In the genomic region with DNA sequence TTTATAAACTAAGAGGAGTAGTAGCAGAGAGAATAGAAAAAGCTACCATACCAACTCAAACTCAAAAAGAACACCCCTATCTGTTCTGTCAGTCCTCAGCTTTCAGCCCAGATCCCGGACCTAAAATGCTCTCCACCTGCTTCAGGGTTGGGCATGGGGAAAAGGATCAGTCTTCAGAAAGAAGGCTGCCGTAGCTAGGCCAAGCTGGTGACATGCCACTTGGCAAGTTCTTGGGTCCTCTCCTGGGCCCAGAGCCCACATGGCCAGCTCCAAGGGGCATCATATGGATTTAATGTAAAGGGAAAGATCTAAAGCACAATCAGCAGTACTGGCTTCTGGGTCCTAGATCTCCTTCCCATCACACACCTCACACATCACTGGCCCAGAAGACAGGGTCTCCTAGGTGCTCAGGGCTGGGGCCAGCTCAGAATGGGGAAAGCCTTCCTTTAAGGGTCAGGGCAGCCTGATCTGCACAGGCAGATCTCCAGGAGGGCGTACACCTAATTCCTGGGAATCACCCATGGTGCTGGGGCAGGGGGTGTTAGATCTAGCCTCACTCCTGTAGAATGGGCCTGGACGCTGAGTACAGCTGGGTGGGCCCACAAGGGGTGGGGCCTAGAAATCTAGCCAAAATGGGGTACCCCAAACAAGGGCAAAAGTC, we compare ENCODE assay signal across 21 cellular contexts. TPM values are rescaled to one million over a fixed set of nuclear protein-coding genes. Genes with fewer than 3 reads are reported as not detected.
DNase-seq lines count a peak whose midpoint lies in the region; ATAC-seq and TF ChIP-seq lines count a peak whose summit lies in the region.
"Had no signal": no experiment of that assay in that cellular context is flagged by ENCODE, and none has a peak within 500 bp of the region (broad histone marks: within the 10 kb centered on the region; RNA-seq: fewer than 3 reads in every experiment).

No MANE protein-coding gene starts in this region.

- no peak for DNase-seq in activated naive CD4-positive, alpha-beta T cell treated with Interleukin-2 at 50 U/mL for 16 hours
- DNase-seq in NCI-H510A treated with DMSO at 0.1 percent for 48 hours (lab: John Stamatoyannopoulos, UW) (no peak), amygdala (lab: John Stamatoyannopoulos, UW) (no peak)
- DNase-seq: activated CD4-positive, alpha-beta T cell treated with anti-CD3 and anti-CD28 coated beads, Interleukin-2, amount 50 U/mL, for 1 hour; aorta; central memory CD4-positive, alpha-beta T cell; DMS53; esophagus squamous epithelium; foreskin melanocyte; HCEC 1CT; KG1; NCI-H1436; NCI-H446 treated with DMSO at 0.1 percent for 48 hours; RPMI8226; thyroid gland had no signal

- peaks cover 2% of the 10 kb centered on the region for H3K36me3 Mint-ChIP-seq in activated naive CD4-positive, alpha-beta T cell treated with anti-CD3 and anti-CD28 coated beads, Interleukin-2, amount 50 U/mL, for 24 hours
- H3K36me3 Mint-ChIP-seq in brain (peaks cover 23% of the 10 kb centered on the region), nephron (ENCODE audit: low read depth) (no peaks in the 10 kb centered on the region)
- H3K36me3 Mint-ChIP-seq: activated naive CD8-positive, alpha-beta T cell had no signal

- no peak overlapping the region for H3K27ac Mint-ChIP-seq in activated naive CD4-positive, alpha-beta T cell treated with anti-CD3 and anti-CD28 coated beads, Interleukin-2, amount 50 U/mL, for 24 hours
- H3K27ac Mint-ChIP-seq in brain: peak overlapping the region in 2 of 5 experiments; percentile 68 to 91
- H3K27ac Mint-ChIP-seq in nephron: no peak overlapping the region
- H3K27ac Mint-ChIP-seq: activated naive CD8-positive, alpha-beta T cell had no signal

- H3K4me1 Mint-ChIP-seq in activated naive CD4-positive, alpha-beta T cell treated with anti-CD3 and anti-CD28 coated beads, Interleukin-2, amount 50 U/mL, for 24 hours: peaks cover 31% of the 10 kb centered on the region
- H3K4me1 Mint-ChIP-seq in brain: peaks cover 65% of the 10 kb centered on the region
- peaks cover 53% of the 10 kb centered on the region for H3K4me1 Mint-ChIP-seq in nephron

- peaks cover 55% of the 10 kb centered on the region for H3K27me3 Mint-ChIP-seq in activated naive CD4-positive, alpha-beta T cell treated with anti-CD3 and anti-CD28 coated beads, Interleukin-2, amount 50 U/mL, for 24 hours
- H3K27me3 Mint-ChIP-seq in brain (peaks cover 61% of the 10 kb centered on the region), nephron (ENCODE audit: low read depth) (peaks cover 98% of the 10 kb centered on the region)

- no peaks in the 10 kb centered on the region for H3K9me3 Mint-ChIP-seq in activated naive CD4-positive, alpha-beta T cell treated with anti-CD3 and anti-CD28 coated beads, Interleukin-2, amount 50 U/mL, for 24 hours
- H3K9me3 Mint-ChIP-seq in brain: peaks cover 2 to 18% (median 10%) of the 10 kb centered on the region in 5 experiments
- H3K9me3 Mint-ChIP-seq in nephron: peaks cover 5% of the 10 kb centered on the region

- no peak for ATAC-seq in GM19397 (IDR thresholded peaks at IDR 0.05; ENCODE audit: unreplicated experiment)

- TF ChIP-seq CTCF in brain (conservative IDR thresholded peaks at IDR 0.05): no peak
- no peak for TF ChIP-seq CTCF in nephron (IDR thresholded peaks at IDR 0.05; ENCODE audit: unreplicated experiment in 3 of 3)

- H3K4me3 Mint-ChIP-seq in activated naive CD4-positive, alpha-beta T cell treated with anti-CD3 and anti-CD28 coated beads, Interleukin-2, amount 50 U/mL, for 24 hours: peak overlapping the region; percentile 42
- H3K4me3 Mint-ChIP-seq in brain (peak overlapping the region in 4 of 5 experiments; percentile 38 to 82 (median 81)), nephron (peak overlapping the region; percentile 67 to 69 (median 68))
- H3K4me3 Mint-ChIP-seq: activated naive CD8-positive, alpha-beta T cell had no signal

RNA-seq across cellular contexts. Expression of gene VAX1, which starts 2.5 kb away (rescaled TPM):
- polyA plus RNA-seq in brain (ENCODE audit: insufficient read depth, low read depth, low replicate concordance): 0.48 TPM
- polyA plus RNA-seq: aorta, lung had no signal
